ENCODE assay signal across 16 cellular contexts in genomic region chr10:48700071-48700470, GRCh38. TPM values are rescaled to one million over a fixed set of nuclear protein-coding genes. Genes with fewer than 3 reads are reported as not detected.
A peak's percentile ranks its signal among the peaks of the same experiment; 100 is the strongest.
DNase-seq lines count a peak whose midpoint lies in the region; ATAC-seq and TF ChIP-seq lines count a peak whose summit lies in the region.
"Had no signal": no experiment of that assay in that cellular context is flagged by ENCODE, and none has a peak within 500 bp of the region (broad histone marks: within the 10 kb centered on the region; RNA-seq: fewer than 3 reads in every experiment).

No MANE protein-coding gene starts in this region.

- peaks cover 50% of the 10 kb centered on the region for H3K4me1 Mint-ChIP-seq in CD14-positive monocyte
- peaks cover 61 to 81% (median 74%) of the 10 kb centered on the region in 3 donors for H3K4me1 Mint-ChIP-seq in IgD-negative memory B cell
- peaks cover 99% of the 10 kb centered on the region for H3K4me1 Mint-ChIP-seq in dendritic cell treated with granulocyte-macrophage colony-stimulating factor and Interleukin-4, amounts not matched to agents 40 ng/mL and 50 ng/mL, for 4 days (ENCODE audit: low read depth)
- H3K4me1 Mint-ChIP-seq in stimulated activated naive B cell treated with anti-CD40 and anti-IgM and Interleukin-4, amounts not matched to agents 10 μg/mL and 1 μg/mL and 100 μg/mL, for 72 hours = peaks cover 86 to 100% of the 10 kb centered on the region in 2 donors
- peaks cover 6% of the 10 kb centered on the region for H3K4me1 Mint-ChIP-seq in endothelial cell (ENCODE audit: unreplicated experiment)
- H3K4me1 Mint-ChIP-seq: H9 had no signal

- peaks cover 31 to 41% of the 10 kb centered on the region in 2 donors for H3K36me3 Mint-ChIP-seq in CD14-positive monocyte
- peaks cover 3% of the 10 kb centered on the region for H3K36me3 Mint-ChIP-seq in IgD-negative memory B cell
- H3K36me3 Mint-ChIP-seq in dendritic cell treated with granulocyte-macrophage colony-stimulating factor and Interleukin-4, amounts not matched to agents 40 ng/mL and 50 ng/mL, for 4 days (ENCODE audit: low read depth) = peaks cover 96% of the 10 kb centered on the region
- H3K36me3 Mint-ChIP-seq in stimulated activated naive B cell treated with anti-CD40 and anti-IgM and Interleukin-4, amounts not matched to agents 10 μg/mL and 1 μg/mL and 100 μg/mL, for 72 hours = peaks cover 65 to 81% of the 10 kb centered on the region in 2 donors
- H3K36me3 Mint-ChIP-seq in endothelial cell (ENCODE audit: low read depth, unreplicated experiment) = peaks cover 4% of the 10 kb centered on the region

- DNase-seq in CD14-positive monocyte (ENCODE audit: low spot score) (no peak), endothelial cell (ENCODE audit: low spot score) (no peak), HPDE6-E6E7 (ENCODE audit: extremely low spot score) (no peak)
- DNase-seq in stimulated activated naive B cell treated with anti-CD40 and anti-IgM and Interleukin-4, amounts not matched to agents 10 μg/mL and 1 μg/mL and 100 μg/mL, for 72 hours = no peak
- DNase-seq in central memory CD4-positive, alpha-beta T cell = no peak
- DNase-seq: GF-D8, H9, NCI-H187, NCI-H2107, NCI-H510A treated with DMSO at 0.1 percent for 48 hours had no signal

- intact Hi-C loops in CD14-positive monocyte (cut with micrococcal nuclease) = no loop called here
- intact Hi-C loops in dendritic cell treated with granulocyte-macrophage colony-stimulating factor and Interleukin-4, amounts not matched to agents 40 ng/mL and 50 ng/mL, for 4 days (cut with micrococcal nuclease) = loop anchor here (10.0 kb wide), 1 partner anchor 335 kb away; no protein-coding TSS in a partner anchor

- H3K9me3 Mint-ChIP-seq in CD14-positive monocyte = no peaks in the 10 kb centered on the region
- H3K9me3 Mint-ChIP-seq in IgD-negative memory B cell = no peaks in the 10 kb centered on the region
- H3K9me3 Mint-ChIP-seq in dendritic cell treated with granulocyte-macrophage colony-stimulating factor and Interleukin-4, amounts not matched to agents 40 ng/mL and 50 ng/mL, for 4 days = no peaks in the 10 kb centered on the region
- no peaks in the 10 kb centered on the region for H3K9me3 Mint-ChIP-seq in stimulated activated naive B cell treated with anti-CD40 and anti-IgM and Interleukin-4, amounts not matched to agents 10 μg/mL and 1 μg/mL and 100 μg/mL, for 72 hours
- H3K9me3 Mint-ChIP-seq in endothelial cell (ENCODE audit: unreplicated experiment) = no peaks in the 10 kb centered on the region
- H3K9me3 Mint-ChIP-seq: H9 had no signal

- TF ChIP-seq CTCF in CD14-positive monocyte (IDR thresholded peaks at IDR 0.05) = no peak
- no peak for TF ChIP-seq CTCF in endothelial cell (IDR thresholded peaks at IDR 0.05; ENCODE audit: unreplicated experiment)

- H3K27me3 Mint-ChIP-seq in CD14-positive monocyte (ENCODE audit: low read depth in 3 of 3) = peaks cover 0 to 2% (median 1%) of the 10 kb centered on the region in 3 donors
- H3K27me3 Mint-ChIP-seq in IgD-negative memory B cell = peaks cover 2% of the 10 kb centered on the region
- no peaks in the 10 kb centered on the region for H3K27me3 Mint-ChIP-seq in dendritic cell treated with granulocyte-macrophage colony-stimulating factor and Interleukin-4, amounts not matched to agents 40 ng/mL and 50 ng/mL, for 4 days
- H3K27me3 Mint-ChIP-seq in stimulated activated naive B cell treated with anti-CD40 and anti-IgM and Interleukin-4, amounts not matched to agents 10 μg/mL and 1 μg/mL and 100 μg/mL, for 72 hours = no peaks in the 10 kb centered on the region
- peaks cover 3% of the 10 kb centered on the region for H3K27me3 Mint-ChIP-seq in endothelial cell (ENCODE audit: unreplicated experiment)

- ATAC-seq in stimulated activated naive B cell treated with anti-CD40 and anti-IgM and Interleukin-4, amounts not matched to agents 10 μg/mL and 1 μg/mL and 100 μg/mL, for 72 hours (replicated peaks) = no peak
- ATAC-seq: K562, Panc1 had no signal

- H3K27ac Mint-ChIP-seq in CD14-positive monocyte = peak overlapping the region in 4 of 7 donors; percentile 48 to 58 (median 53)
- peak overlapping the region; percentile 86 to 93 (median 90) for H3K27ac Mint-ChIP-seq in IgD-negative memory B cell
- H3K27ac Mint-ChIP-seq in dendritic cell treated with granulocyte-macrophage colony-stimulating factor and Interleukin-4, amounts not matched to agents 40 ng/mL and 50 ng/mL, for 4 days = peak overlapping the region; percentile 52
- H3K27ac Mint-ChIP-seq in stimulated activated naive B cell treated with anti-CD40 and anti-IgM and Interleukin-4, amounts not matched to agents 10 μg/mL and 1 μg/mL and 100 μg/mL, for 72 hours = peak overlapping the region; percentile 85
- H3K27ac Mint-ChIP-seq in endothelial cell (ENCODE audit: unreplicated experiment) = no peak overlapping the region
- H3K27ac Mint-ChIP-seq: H9 had no signal

- no peak overlapping the region for H3K4me3 Mint-ChIP-seq in CD14-positive monocyte
- peak overlapping the region in 1 of 4 donors; percentile 63 for H3K4me3 Mint-ChIP-seq in IgD-negative memory B cell
- no peak overlapping the region for H3K4me3 Mint-ChIP-seq in dendritic cell treated with granulocyte-macrophage colony-stimulating factor and Interleukin-4, amounts not matched to agents 40 ng/mL and 50 ng/mL, for 4 days
- H3K4me3 Mint-ChIP-seq in stimulated activated naive B cell treated with anti-CD40 and anti-IgM and Interleukin-4, amounts not matched to agents 10 μg/mL and 1 μg/mL and 100 μg/mL, for 72 hours = peak overlapping the region in 1 of 2 donors; percentile 9
- H3K4me3 Mint-ChIP-seq in endothelial cell (ENCODE audit: unreplicated experiment) = no peak overlapping the region
- H3K4me3 Mint-ChIP-seq: H9 had no signal

RNA-seq across cellular contexts. Expression of gene WDFY4, which starts 15.4 kb away (rescaled TPM):
- polyA plus RNA-seq in CD14-positive monocyte (1 to 10 TPM; 7.5 to 9.8 TPM), IgD-negative memory B cell (78.7 TPM)
- 0.54 TPM for total RNA-seq in endothelial cell (ENCODE audit: unreplicated experiment)
- total RNA-seq: A673, Daoy, H9 had no signal
